Comparison of ENCODE assay signal across 1 cellular context in the genomic region with DNA sequence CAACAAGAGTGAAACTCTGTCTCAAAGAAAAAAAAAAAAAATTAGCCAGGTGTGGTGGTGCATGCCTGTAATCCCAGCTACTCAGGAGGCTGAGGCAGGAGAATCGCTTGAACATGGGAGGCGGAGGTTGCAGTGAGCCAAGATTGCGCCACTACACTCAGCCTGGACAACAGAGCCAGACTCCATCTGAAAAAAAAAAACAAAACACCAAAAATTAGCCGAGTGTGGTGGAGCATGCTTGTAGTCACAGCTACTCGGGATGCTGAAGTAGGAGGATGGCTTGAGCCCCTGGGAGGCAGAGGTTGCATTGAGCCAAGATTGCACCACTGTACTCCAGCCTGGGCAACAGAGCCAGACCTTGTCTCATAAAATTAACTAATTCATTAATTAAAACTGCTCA.
TF ChIP-seq lines count a peak whose summit lies in the region.

No MANE protein-coding gene starts in this region.

TF ChIP-seq in GM12878, 131 proteins besides CTCF, POLR2A, EP300 and RAD21:
- TF ChIP-seq, protein P1, sequence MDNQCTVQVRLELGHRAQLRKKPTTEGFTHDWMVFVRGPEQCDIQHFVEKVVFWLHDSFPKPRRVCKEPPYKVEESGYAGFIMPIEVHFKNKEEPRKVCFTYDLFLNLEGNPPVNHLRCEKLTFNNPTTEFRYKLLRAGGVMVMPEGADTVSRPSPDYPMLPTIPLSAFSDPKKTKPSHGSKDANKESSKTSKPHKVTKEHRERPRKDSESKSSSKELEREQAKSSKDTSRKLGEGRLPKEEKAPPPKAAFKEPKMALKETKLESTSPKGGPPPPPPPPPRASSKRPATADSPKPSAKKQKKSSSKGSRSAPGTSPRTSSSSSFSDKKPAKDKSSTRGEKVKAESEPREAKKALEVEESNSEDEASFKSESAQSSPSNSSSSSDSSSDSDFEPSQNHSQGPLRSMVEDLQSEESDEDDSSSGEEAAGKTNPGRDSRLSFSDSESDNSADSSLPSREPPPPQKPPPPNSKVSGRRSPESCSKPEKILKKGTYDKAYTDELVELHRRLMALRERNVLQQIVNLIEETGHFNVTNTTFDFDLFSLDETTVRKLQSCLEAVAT (IDR thresholded peaks at IDR 0.05): peak; percentile 68; the same call in 1 of the 2 replicates
